1 cellular context compared by ENCODE assay signal in genomic region chr20:57449398-57450354, GRCh38.
TF ChIP-seq lines count a peak whose summit lies in the region.

No MANE protein-coding gene starts in this region.

TF ChIP-seq in HCT116, 20 proteins besides CTCF, POLR2A, EP300 and RAD21 (continued from another document):
- TF ChIP-seq ATF3 (IDR thresholded peaks at IDR 0.05) (no peak), ELF1 (IDR thresholded peaks at IDR 0.05; ENCODE audit: borderline replicate concordance, low read depth) (no peak), ZNF274 (IDR thresholded peaks at IDR 0.05; ENCODE audit: low read depth, low read length) (no peak), EZH2phosphoT487 (IDR thresholded peaks at IDR 0.05; ENCODE audit: borderline replicate concordance) (no peak), SIN3A (IDR thresholded peaks at IDR 0.05; ENCODE audit: low read depth) (no peak), POLR2AphosphoS5 (IDR thresholded peaks at IDR 0.05; ENCODE audit: low read depth, low read length) (no peak), EZH2 (IDR thresholded peaks at IDR 0.05) (no peak), SP1 (IDR thresholded peaks at IDR 0.05; ENCODE audit: low read depth) (no peak), EGR1 (IDR thresholded peaks at IDR 0.05; ENCODE audit: low read depth) (no peak), SRF (IDR thresholded peaks at IDR 0.05; ENCODE audit: low read depth) (no peak)
